In the genomic region with DNA sequence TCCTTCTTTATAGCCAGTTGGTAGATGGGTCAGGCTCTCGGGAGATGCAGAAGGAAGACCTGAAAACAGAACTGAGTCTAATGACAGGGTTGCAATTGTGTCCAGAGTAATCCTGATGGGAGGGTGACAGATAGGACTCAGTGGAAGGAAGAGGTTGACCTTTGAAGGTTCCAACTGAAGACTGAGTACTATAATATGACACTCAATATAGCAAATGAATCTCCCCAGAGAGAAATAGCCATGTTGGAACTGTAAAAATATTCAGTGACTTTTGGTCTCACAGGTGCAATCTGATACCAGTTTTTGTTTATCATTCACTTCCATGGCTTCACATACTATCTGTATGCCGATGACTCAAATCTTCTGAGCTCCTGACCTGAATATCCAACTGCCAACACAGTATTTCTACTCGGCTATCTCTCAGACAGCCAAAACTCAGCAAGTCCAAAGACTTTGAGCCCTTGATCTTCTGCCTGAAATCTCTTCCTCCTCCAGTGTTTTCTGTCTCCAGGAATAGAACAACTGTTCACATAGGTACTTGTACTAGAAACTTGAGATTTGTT, we compare ENCODE assay signal across 1 cellular context.
TF ChIP-seq lines count a peak whose summit lies in the region.

No MANE protein-coding gene starts in this region.

TF ChIP-seq in GM23338, 12 proteins besides CTCF, POLR2A, EP300 and RAD21 (continued from another document):
- TF ChIP-seq ZNF462 (CRISPR knock-in tag; IDR thresholded peaks at IDR 0.05) (no peak), STAT1 (IDR thresholded peaks at IDR 0.05; ENCODE audit: unreplicated experiment) (no peak), EZH2 (IDR thresholded peaks at IDR 0.05; ENCODE audit: low read depth, unreplicated experiment) (no peak), CREB1 (CRISPR knock-in tag; IDR thresholded peaks at IDR 0.05; ENCODE audit: low read depth) (no peak), NANOG (IDR thresholded peaks at IDR 0.05; ENCODE audit: borderline replicate concordance) (no peak), JUNB (IDR thresholded peaks at IDR 0.05; ENCODE audit: unreplicated experiment) (no peak), EZH2phosphoT487 (IDR thresholded peaks at IDR 0.05; ENCODE audit: unreplicated experiment) (no peak)
- TF ChIP-seq, protein P1, sequence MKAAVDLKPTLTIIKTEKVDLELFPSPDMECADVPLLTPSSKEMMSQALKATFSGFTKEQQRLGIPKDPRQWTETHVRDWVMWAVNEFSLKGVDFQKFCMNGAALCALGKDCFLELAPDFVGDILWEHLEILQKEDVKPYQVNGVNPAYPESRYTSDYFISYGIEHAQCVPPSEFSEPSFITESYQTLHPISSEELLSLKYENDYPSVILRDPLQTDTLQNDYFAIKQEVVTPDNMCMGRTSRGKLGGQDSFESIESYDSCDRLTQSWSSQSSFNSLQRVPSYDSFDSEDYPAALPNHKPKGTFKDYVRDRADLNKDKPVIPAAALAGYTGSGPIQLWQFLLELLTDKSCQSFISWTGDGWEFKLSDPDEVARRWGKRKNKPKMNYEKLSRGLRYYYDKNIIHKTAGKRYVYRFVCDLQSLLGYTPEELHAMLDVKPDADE (IDR thresholded peaks at IDR 0.05) = no peak
